Comparison of ENCODE assay signal across 1 cellular context in the genomic region with DNA sequence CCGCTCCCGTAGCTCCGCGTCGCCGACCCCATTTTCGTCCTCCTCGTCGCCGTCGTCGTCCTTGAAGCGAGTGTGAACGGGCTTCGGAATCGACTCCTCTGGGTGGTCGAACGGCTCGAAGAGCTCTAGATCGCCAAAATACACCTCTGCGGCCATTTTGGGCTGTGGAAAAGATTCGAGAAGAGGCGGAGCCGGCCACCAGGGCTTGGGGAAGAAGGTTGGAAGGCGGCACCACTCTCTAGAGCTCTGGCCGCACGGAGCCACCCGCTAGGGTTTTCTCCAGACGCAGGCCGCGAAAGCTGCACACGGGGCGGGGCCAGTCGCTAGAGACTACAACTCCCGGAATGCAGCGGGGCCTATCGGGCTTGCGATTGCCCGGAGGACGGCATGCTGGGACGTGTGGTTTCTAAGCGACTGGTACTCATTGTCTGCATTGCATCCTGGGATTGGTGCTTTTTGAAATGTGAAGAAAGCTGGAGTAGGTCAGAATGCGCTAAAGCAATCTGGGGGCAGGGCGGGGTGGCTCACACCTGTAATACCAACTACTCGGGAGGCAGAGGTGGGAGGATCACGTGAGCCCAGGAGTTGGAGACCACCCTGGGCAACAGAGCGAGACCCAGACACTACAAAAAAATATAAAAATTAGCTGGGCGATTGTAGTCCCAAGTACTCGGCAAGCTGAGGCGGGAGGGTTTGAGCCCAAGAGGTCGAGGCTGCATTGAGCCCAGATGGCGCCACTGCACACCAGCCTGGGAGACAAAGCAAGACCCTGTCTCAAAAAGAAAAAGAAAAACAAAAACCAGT.
TF ChIP-seq lines count a peak whose summit lies in the region.

Gene ZCCHC8 (minus strand): TSS at position 248 of the 804 bp plus-strand sequence. CDS start 92 bp downstream, at position 156.

TF ChIP-seq in K562, 482 proteins besides CTCF, POLR2A, EP300 and RAD21 (continued from another document and continues in another):
- TF ChIP-seq BRD9 (IDR thresholded peaks at IDR 0.05; ENCODE audit: low read depth, partially characterized antibody) = peak; percentile 13
- TF ChIP-seq NUFIP1 (IDR thresholded peaks at IDR 0.05; ENCODE audit: partially characterized antibody) = no peak
- peak; percentile 48; the same call in 1 of the 2 replicates for TF ChIP-seq RNF2 (IDR thresholded peaks at IDR 0.05)
- TF ChIP-seq FOXJ3 (CRISPR knock-in tag; IDR thresholded peaks at IDR 0.05) = no peak
- peak; percentile 28; the same call in 1 of the 2 replicates for TF ChIP-seq ARID3A (IDR thresholded peaks at IDR 0.05; ENCODE audit: borderline replicate concordance, low read depth, low read length)
- TF ChIP-seq ATF1 (CRISPR knock-in tag; IDR thresholded peaks at IDR 0.05) = no peak
- TF ChIP-seq ATF1 (tag; IDR thresholded peaks at IDR 0.05) = peak; percentile 60
- no peak for TF ChIP-seq USF1 (CRISPR knock-in tag; IDR thresholded peaks at IDR 0.05)
- TF ChIP-seq ZNF143 (CRISPR knock-in tag; IDR thresholded peaks at IDR 0.05) = peak; percentile 96
- TF ChIP-seq KAT8 (IDR thresholded peaks at IDR 0.05; ENCODE audit: low read depth) = no peak
- peak; percentile 79 to 95 (median 89) for TF ChIP-seq YY1 (IDR thresholded peaks at IDR 0.05; ENCODE audit: borderline replicate concordance in 1 of 3, control insufficient read depth in 1 of 3, extremely low read depth in 1 of 3, insufficient read depth in 3 of 3, insufficient read length in 1 of 3, insufficient replicate concordance in 2 of 3, low read depth in 1 of 3, low read length in 2 of 3)
- TF ChIP-seq, protein P1, sequence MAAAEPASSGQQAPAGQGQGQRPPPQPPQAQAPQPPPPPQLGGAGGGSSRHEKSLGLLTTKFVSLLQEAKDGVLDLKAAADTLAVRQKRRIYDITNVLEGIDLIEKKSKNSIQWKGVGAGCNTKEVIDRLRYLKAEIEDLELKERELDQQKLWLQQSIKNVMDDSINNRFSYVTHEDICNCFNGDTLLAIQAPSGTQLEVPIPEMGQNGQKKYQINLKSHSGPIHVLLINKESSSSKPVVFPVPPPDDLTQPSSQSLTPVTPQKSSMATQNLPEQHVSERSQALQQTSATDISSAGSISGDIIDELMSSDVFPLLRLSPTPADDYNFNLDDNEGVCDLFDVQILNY (CRISPR knock-in tag; IDR thresholded peaks at IDR 0.05) = no peak
- peak; percentile 92 for TF ChIP-seq TAF9B (IDR thresholded peaks at IDR 0.05; ENCODE audit: partially characterized antibody)
- no peak for TF ChIP-seq MED1 (CRISPR knock-in tag; IDR thresholded peaks at IDR 0.05; ENCODE audit: borderline replicate concordance)
- TF ChIP-seq RBM39 (optimal IDR thresholded peaks at IDR 0.05; ENCODE audit: low read depth, low read length) = no peak
- no peak for TF ChIP-seq ZNF146 (CRISPR knock-in tag; IDR thresholded peaks at IDR 0.05; ENCODE audit: unreplicated experiment)
- TF ChIP-seq, protein P2, sequence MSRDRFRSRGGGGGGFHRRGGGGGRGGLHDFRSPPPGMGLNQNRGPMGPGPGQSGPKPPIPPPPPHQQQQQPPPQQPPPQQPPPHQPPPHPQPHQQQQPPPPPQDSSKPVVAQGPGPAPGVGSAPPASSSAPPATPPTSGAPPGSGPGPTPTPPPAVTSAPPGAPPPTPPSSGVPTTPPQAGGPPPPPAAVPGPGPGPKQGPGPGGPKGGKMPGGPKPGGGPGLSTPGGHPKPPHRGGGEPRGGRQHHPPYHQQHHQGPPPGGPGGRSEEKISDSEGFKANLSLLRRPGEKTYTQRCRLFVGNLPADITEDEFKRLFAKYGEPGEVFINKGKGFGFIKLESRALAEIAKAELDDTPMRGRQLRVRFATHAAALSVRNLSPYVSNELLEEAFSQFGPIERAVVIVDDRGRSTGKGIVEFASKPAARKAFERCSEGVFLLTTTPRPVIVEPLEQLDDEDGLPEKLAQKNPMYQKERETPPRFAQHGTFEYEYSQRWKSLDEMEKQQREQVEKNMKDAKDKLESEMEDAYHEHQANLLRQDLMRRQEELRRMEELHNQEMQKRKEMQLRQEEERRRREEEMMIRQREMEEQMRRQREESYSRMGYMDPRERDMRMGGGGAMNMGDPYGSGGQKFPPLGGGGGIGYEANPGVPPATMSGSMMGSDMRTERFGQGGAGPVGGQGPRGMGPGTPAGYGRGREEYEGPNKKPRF (IDR thresholded peaks at IDR 0.05; ENCODE audit: low read depth, low read length) = no peak
- no peak for TF ChIP-seq MGA (IDR thresholded peaks at IDR 0.05)
- TF ChIP-seq ZNF174 (CRISPR knock-in tag; IDR thresholded peaks at IDR 0.05) = no peak
- TF ChIP-seq HOXB6 (CRISPR knock-in tag; IDR thresholded peaks at IDR 0.05; ENCODE audit: borderline replicate concordance) = no peak
- no peak for TF ChIP-seq IFI16 (CRISPR knock-in tag; IDR thresholded peaks at IDR 0.05)
- no peak for TF ChIP-seq E2F4 (CRISPR knock-in tag; IDR thresholded peaks at IDR 0.05; ENCODE audit: low read depth)
- TF ChIP-seq PCBP2 (IDR thresholded peaks at IDR 0.05; ENCODE audit: low read depth, low read length, poor library complexity, severe bottlenecking) = no peak
- TF ChIP-seq MCM2 (IDR thresholded peaks at IDR 0.05; ENCODE audit: low read depth) = no peak
- TF ChIP-seq, protein P3, sequence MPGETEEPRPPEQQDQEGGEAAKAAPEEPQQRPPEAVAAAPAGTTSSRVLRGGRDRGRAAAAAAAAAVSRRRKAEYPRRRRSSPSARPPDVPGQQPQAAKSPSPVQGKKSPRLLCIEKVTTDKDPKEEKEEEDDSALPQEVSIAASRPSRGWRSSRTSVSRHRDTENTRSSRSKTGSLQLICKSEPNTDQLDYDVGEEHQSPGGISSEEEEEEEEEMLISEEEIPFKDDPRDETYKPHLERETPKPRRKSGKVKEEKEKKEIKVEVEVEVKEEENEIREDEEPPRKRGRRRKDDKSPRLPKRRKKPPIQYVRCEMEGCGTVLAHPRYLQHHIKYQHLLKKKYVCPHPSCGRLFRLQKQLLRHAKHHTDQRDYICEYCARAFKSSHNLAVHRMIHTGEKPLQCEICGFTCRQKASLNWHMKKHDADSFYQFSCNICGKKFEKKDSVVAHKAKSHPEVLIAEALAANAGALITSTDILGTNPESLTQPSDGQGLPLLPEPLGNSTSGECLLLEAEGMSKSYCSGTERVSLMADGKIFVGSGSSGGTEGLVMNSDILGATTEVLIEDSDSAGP (CRISPR knock-in tag; IDR thresholded peaks at IDR 0.05) = no peak
- TF ChIP-seq PREB (CRISPR knock-in tag; IDR thresholded peaks at IDR 0.05) = peak; percentile 92; the same call in 1 of the 2 replicates
- no peak for TF ChIP-seq ZBTB43 (CRISPR knock-in tag; IDR thresholded peaks at IDR 0.05)
- TF ChIP-seq ESRRB (CRISPR knock-in tag; IDR thresholded peaks at IDR 0.05; ENCODE audit: borderline replicate concordance) = no peak
